8 cellular contexts compared by ENCODE assay signal in genomic region chr2:235746257-235746934, GRCh38.
A peak's percentile ranks its signal among the peaks of the same experiment; 100 is the strongest.
DNase-seq lines count a peak whose midpoint lies in the region; ATAC-seq and TF ChIP-seq lines count a peak whose summit lies in the region.

No MANE protein-coding gene starts in this region.

- ATAC-seq in HG03457 (IDR thresholded peaks at IDR 0.05; ENCODE audit: unreplicated experiment) = no peak

- DNase-seq in COLO668 (lab: John Stamatoyannopoulos, UW; ENCODE audit: unreplicated experiment) (peak; percentile 36), GM20000 (ENCODE audit: low spot score) (peak; percentile 81), NCI-H1092 (lab: John Stamatoyannopoulos, UW) (peak; percentile 61), SW 1271 (lab: John Stamatoyannopoulos, UW) (peak; percentile 42 to 70), T47D (ENCODE audit: low read depth in 1 of 2, low spot score in 1 of 2) (peak; percentile 51 to 66), iris pigment epithelial cell (ENCODE audit: low read depth) (peak; percentile 82)
- DNase-seq in stimulated activated CD4-positive, alpha-beta T cell treated with anti-CD3 and anti-CD28 coated beads, Interleukin-15, amount 100 ng/mL, for 24 hours = peak; percentile 60

- TF ChIP-seq CTCF in GM20000 (IDR thresholded peaks at IDR 0.05; ENCODE audit: extremely low read depth, missing control alignments) = peak; percentile 82

- in situ Hi-C loops in T47D (cut with HindIII; ENCODE audit: low pct_unique_long_range_greater_than_20kb, low sequenced_read_pairs) = no loop called here
